26 cellular contexts compared by ENCODE assay signal in genomic region chr3:139093840-139094239, GRCh38. TPM values are rescaled to one million over a fixed set of nuclear protein-coding genes. Genes with fewer than 3 reads are reported as not detected.
DNase-seq lines count a peak whose midpoint lies in the region; ATAC-seq lines count a peak whose summit lies in the region.
"Had no signal": no experiment of that assay in that cellular context is flagged by ENCODE, and none has a peak within 500 bp of the region (broad histone marks: within the 10 kb centered on the region; RNA-seq: fewer than 3 reads in every experiment).

No MANE protein-coding gene starts in this region.

- H3K9me3 Mint-ChIP-seq in natural killer cell treated with Interleukin-12 subunit alpha and Interleukin-12 subunit beta and Interleukin-15 and Interleukin-18, amount 100 ng/mL, for 72 hours: peaks cover 13% of the 10 kb centered on the region

- H3K27me3 Mint-ChIP-seq in natural killer cell treated with Interleukin-12 subunit alpha and Interleukin-12 subunit beta and Interleukin-15 and Interleukin-18, amount 100 ng/mL, for 72 hours: peaks cover 23 to 40% of the 10 kb centered on the region in 2 donors

- no peaks in the 10 kb centered on the region for H3K4me1 Mint-ChIP-seq in natural killer cell treated with Interleukin-12 subunit alpha and Interleukin-12 subunit beta and Interleukin-15 and Interleukin-18, amount 100 ng/mL, for 72 hours (ENCODE audit: low read depth in 2 of 2)
- H3K4me1 Mint-ChIP-seq: CD14-positive monocyte; CD4-positive, alpha-beta memory T cell; CD4-positive, CD25-positive, alpha-beta regulatory T cell; CD8-positive, alpha-beta memory T cell had no signal

- no peak for ATAC-seq in natural killer cell treated with Interleukin-12 subunit alpha and Interleukin-12 subunit beta and Interleukin-15 and Interleukin-18, amount 100 ng/mL, for 72 hours
- ATAC-seq: GM12878 had no signal

- H3K36me3 Mint-ChIP-seq in natural killer cell treated with Interleukin-12 subunit alpha and Interleukin-12 subunit beta and Interleukin-15 and Interleukin-18, amount 100 ng/mL, for 72 hours: no peaks in the 10 kb centered on the region
- H3K36me3 Mint-ChIP-seq: CD14-positive monocyte; CD4-positive, alpha-beta memory T cell; CD4-positive, CD25-positive, alpha-beta regulatory T cell; CD8-positive, alpha-beta memory T cell had no signal

- peak; percentile 17 for DNase-seq in NCI-H82 (lab: John Stamatoyannopoulos, UW)
- DNase-seq in NCI-H82 treated with DMSO at 0.1 percent for 48 hours (lab: John Stamatoyannopoulos, UW; ENCODE audit: unreplicated experiment): no peak
- peak; percentile 68 for DNase-seq in SK-N-DZ (ENCODE audit: low spot score)
- no peak for DNase-seq in natural killer cell treated with Interleukin-12 subunit alpha and Interleukin-12 subunit beta and Interleukin-15 and Interleukin-18, amount 100 ng/mL, for 72 hours (ENCODE audit: low spot score)
- no peak for DNase-seq in activated CD4-positive, alpha-beta T cell treated with anti-CD3 and anti-CD28 coated beads for 4 hours
- DNase-seq: 8988T; ACHN; BE2C; C1 segment of cervical spinal cord; CD4-positive, alpha-beta memory T cell; CD4-positive, CD25-positive, alpha-beta regulatory T cell; CD8-positive, alpha-beta memory T cell; COR-L47; DMS 273 treated with DMSO at 0.1 percent for 48 hours; DMS153; DMS53; DMS79; DND-41; EL; GDM1 had no signal

- H3K27ac Mint-ChIP-seq in natural killer cell treated with Interleukin-12 subunit alpha and Interleukin-12 subunit beta and Interleukin-15 and Interleukin-18, amount 100 ng/mL, for 72 hours: no peak overlapping the region
- H3K27ac Mint-ChIP-seq: CD14-positive monocyte; CD4-positive, alpha-beta memory T cell; CD4-positive, CD25-positive, alpha-beta regulatory T cell; CD8-positive, alpha-beta memory T cell had no signal

- H3K4me3 Mint-ChIP-seq in natural killer cell treated with Interleukin-12 subunit alpha and Interleukin-12 subunit beta and Interleukin-15 and Interleukin-18, amount 100 ng/mL, for 72 hours: no peak overlapping the region
- H3K4me3 Mint-ChIP-seq: CD14-positive monocyte; CD4-positive, alpha-beta memory T cell; CD4-positive, CD25-positive, alpha-beta regulatory T cell; CD8-positive, alpha-beta memory T cell had no signal

RNA-seq across cellular contexts. Expression of gene PRR23C, which starts 49.1 kb away (rescaled TPM):
- polyA plus RNA-seq in SK-N-DZ (2014; cell fraction: cytosol; rRNA removed): not detected in 2 replicates
- not detected in 2 replicates for polyA plus RNA-seq in SK-N-DZ (2014; cell fraction: nucleus; rRNA removed)
- total RNA-seq in natural killer cell treated with Interleukin-12 subunit alpha and Interleukin-12 subunit beta and Interleukin-15 and Interleukin-18, amount 100 ng/mL, for 72 hours: not detected
- total RNA-seq: A673; CD4-positive, alpha-beta memory T cell; CD4-positive, CD25-positive, alpha-beta regulatory T cell; CD8-positive, alpha-beta memory T cell; Daoy; G401; GM12878 had no signal
- polyA plus RNA-seq: AG04450; CD14-positive monocyte; CD4-positive, alpha-beta memory T cell; CD4-positive, CD25-positive, alpha-beta regulatory T cell; CD8-positive, alpha-beta memory T cell; GM12878 had no signal

Comparison
In these comparisons a context has a peak if more than half of its experiments do, and no peak if none do; other contexts are left out.
1. DNase-seq: peak in NCI-H82 (single experiment) and SK-N-DZ (single experiment); none in NCI-H82 treated with DMSO at 0.1 percent for 48 hours (single experiment), natural killer cell treated with Interleukin-12 subunit alpha and Interleukin-12 subunit beta and Interleukin-15 and Interleukin-18, amount 100 ng/mL, for 72 hours (single experiment) and activated CD4-positive, alpha-beta T cell treated with anti-CD3 and anti-CD28 coated beads for 4 hours (0 of 2).